ENCODE assay signal across 11 cellular contexts in genomic region chr15:101455291-101455916, GRCh38. TPM values are rescaled to one million over a fixed set of nuclear protein-coding genes. Genes with fewer than 3 reads are reported as not detected.
A peak's percentile ranks its signal among the peaks of the same experiment; 100 is the strongest.
DNase-seq lines count a peak whose midpoint lies in the region; ATAC-seq, FAIRE-seq and TF ChIP-seq lines count a peak whose summit lies in the region.
"Had no signal": no experiment of that assay in that cellular context is flagged by ENCODE, and none has a peak within 500 bp of the region (broad histone marks: within the 10 kb centered on the region; RNA-seq: fewer than 3 reads in every experiment).

No MANE protein-coding gene starts in this region.

- TF ChIP-seq POLR2A in adrenal gland (IDR thresholded peaks at IDR 0.05) (no peak), upper lobe of left lung (IDR thresholded peaks at IDR 0.05) (peak in 1 of 4 donors; percentile 30)

- no peak for DNase-seq in activated T-cell treated with anti-CD3 and anti-CD28 coated beads, Interleukin-2, amount 50 U/mL, for 24 hours
- DNase-seq in activated T-cell treated with anti-CD3 and anti-CD28 coated beads, Interleukin-2, amount 50 U/mL, for 1 hour: no peak
- DNase-seq in adrenal gland (peak; percentile 33 to 78 (median 63)), kidney (peak; percentile 55), upper lobe of left lung (peak in 1 of 2 donors; percentile 60), NCI-H446 (lab: John Stamatoyannopoulos, UW) (no peak), epidermal melanocyte (ENCODE audit: insufficient read length, low spot score) (no peak), WERI-Rb-1 (no peak)

- H3K9ac ChIP-seq in kidney (ENCODE audit: low read length in 2 of 2): no peak overlapping the region

- H3K27ac ChIP-seq in adrenal gland (peak overlapping the region in 2 of 5 donors; percentile 41 to 71), kidney (ENCODE audit: low read depth in 2 of 2, low read length in 2 of 2) (no peak overlapping the region), upper lobe of left lung (peak overlapping the region in 3 of 4 donors; percentile 42 to 62 (median 43)), WERI-Rb-1 (no peak overlapping the region)
- H3K27ac ChIP-seq: body of pancreas, C4-2B, VCaP had no signal

- H3K4me1 ChIP-seq in adrenal gland (replicated peaks in 1 of 2): peaks cover 20 to 29% of the 10 kb centered on the region in 2 donors
- H3K4me1 ChIP-seq in kidney (ENCODE audit: control insufficient read depth in 1 of 2, insufficient read depth in 1 of 2, low read depth in 1 of 2, low read length in 2 of 2): peaks cover 4 to 5% of the 10 kb centered on the region in 2 donors
- H3K4me1 ChIP-seq in upper lobe of left lung: peaks cover 13 to 46% (median 38%) of the 10 kb centered on the region in 4 donors

- peak overlapping the region; percentile 28 for H3K27ac Mint-ChIP-seq in activated T-cell treated with anti-CD3 and anti-CD28 coated beads, Interleukin-2, amount 50 U/mL, for 24 hours

- peaks cover 11% of the 10 kb centered on the region for H3K4me1 Mint-ChIP-seq in activated T-cell treated with anti-CD3 and anti-CD28 coated beads, Interleukin-2, amount 50 U/mL, for 24 hours (ENCODE audit: low read depth)

- TF ChIP-seq EP300 in upper lobe of left lung (IDR thresholded peaks at IDR 0.05): peak in 2 of 4 donors; percentile 73 to 86

- no peaks in the 10 kb centered on the region for H3K36me3 ChIP-seq in adrenal gland (replicated peaks in 1 of 2)
- no peaks in the 10 kb centered on the region for H3K36me3 ChIP-seq in kidney (ENCODE audit: control insufficient read depth in 1 of 2, insufficient read depth in 2 of 2, low read length in 2 of 2)
- H3K36me3 ChIP-seq in upper lobe of left lung: no peaks in the 10 kb centered on the region
- H3K36me3 ChIP-seq in WERI-Rb-1: no peaks in the 10 kb centered on the region

- no peak overlapping the region for H3K4me3 Mint-ChIP-seq in activated T-cell treated with anti-CD3 and anti-CD28 coated beads, Interleukin-2, amount 50 U/mL, for 24 hours

- peak in 1 of 2 donors; percentile 30 for ATAC-seq in upper lobe of left lung (ENCODE audit: low FRiP score in 2 of 2)
- ATAC-seq: body of pancreas had no signal

- WGBS in adrenal gland, 4 donors: 13 to 30% (median 16%) methylated on average over 9 of the region's 9 CpGs
- 27 to 29% methylated on average over 8 to 9 of the region's 9 CpGs for WGBS in upper lobe of left lung, 2 donors

- no peak for TF ChIP-seq CTCF in adrenal gland (IDR thresholded peaks at IDR 0.05)
- TF ChIP-seq CTCF in kidney (IDR thresholded peaks at IDR 0.05; ENCODE audit: borderline replicate concordance, extremely low read depth, insufficient read depth): no peak
- TF ChIP-seq CTCF in upper lobe of left lung (IDR thresholded peaks at IDR 0.05): no peak
- TF ChIP-seq CTCF in WERI-Rb-1 (IDR thresholded peaks at IDR 0.05; ENCODE audit: low read depth, low read length): no peak

- no peaks in the 10 kb centered on the region for H3K36me3 Mint-ChIP-seq in activated T-cell treated with anti-CD3 and anti-CD28 coated beads, Interleukin-2, amount 50 U/mL, for 24 hours (ENCODE audit: low read depth)

- H3K27me3 Mint-ChIP-seq in activated T-cell treated with anti-CD3 and anti-CD28 coated beads, Interleukin-2, amount 50 U/mL, for 24 hours: peaks cover 51% of the 10 kb centered on the region

- intact Hi-C loops in adrenal gland (cut with DNase I): no loop called here
- intact Hi-C loops in kidney (cut with DNase I): no loop called here

- no peak for FAIRE-seq in kidney (lab: Jason Lieb, UNC)

- H3K27me3 ChIP-seq in adrenal gland (no peaks in the 10 kb centered on the region), upper lobe of left lung (no peaks in the 10 kb centered on the region), WERI-Rb-1 (ENCODE audit: insufficient read depth, low read depth, severe bottlenecking) (no peaks in the 10 kb centered on the region)
- H3K27me3 ChIP-seq: body of pancreas had no signal

- H3K4me3 ChIP-seq in adrenal gland (no peak overlapping the region), kidney (ENCODE audit: low read length in 2 of 2) (no peak overlapping the region), upper lobe of left lung (no peak overlapping the region), WERI-Rb-1 (ENCODE audit: low read depth, low read length) (no peak overlapping the region)
- H3K4me3 ChIP-seq: body of pancreas had no signal

- no peaks in the 10 kb centered on the region for H3K9me3 Mint-ChIP-seq in activated T-cell treated with anti-CD3 and anti-CD28 coated beads, Interleukin-2, amount 50 U/mL, for 24 hours

- no peaks in the 10 kb centered on the region for H3K9me3 ChIP-seq in adrenal gland (replicated peaks in 1 of 3)
- no peaks in the 10 kb centered on the region for H3K9me3 ChIP-seq in kidney (ENCODE audit: control insufficient read depth in 1 of 2, low read length in 2 of 2)
- H3K9me3 ChIP-seq in upper lobe of left lung: no peaks in the 10 kb centered on the region
- H3K9me3 ChIP-seq in WERI-Rb-1 (ENCODE audit: severe bottlenecking): no peaks in the 10 kb centered on the region
- H3K9me3 ChIP-seq: body of pancreas had no signal

RNA-seq across cellular contexts. Expression of gene PCSK6, which starts 34.1 kb away (rescaled TPM):
- total RNA-seq in adrenal gland: 10 to 100 TPM in 3 of 8 donors, 1 to 10 TPM in 5; 2.4 to 22.0 (median 7.4) TPM
- polyA plus RNA-seq in adrenal gland: 1 to 10 TPM in 2 of 3 donors, under 1 TPM in 1; 0.88 to 2.8 (median 2.0) TPM
- 7.3 TPM for total RNA-seq in kidney
- 3.8 TPM for polyA plus RNA-seq in kidney (ENCODE audit: insufficient read depth, low read depth, low replicate concordance)
- total RNA-seq in upper lobe of left lung: 10 to 100 TPM in 1 of 6 donors, 1 to 10 TPM in 5; 3.1 to 24.4 (median 5.5) TPM

Comparison
In these comparisons a context has a peak if more than half of its experiments do, and no peak if none do; other contexts are left out.
1. DNase-seq: peak in adrenal gland (7 of 7) and kidney (single experiment); none in activated T-cell treated with anti-CD3 and anti-CD28 coated beads, Interleukin-2, amount 50 U/mL, for 24 hours (single experiment), activated T-cell treated with anti-CD3 and anti-CD28 coated beads, Interleukin-2, amount 50 U/mL, for 1 hour (single experiment), NCI-H446 (0 of 2), epidermal melanocyte (single experiment) and WERI-Rb-1 (single experiment).
2. H3K27ac ChIP-seq: peak in upper lobe of left lung (3 of 4); none in kidney (0 of 2) and WERI-Rb-1 (single experiment).